Comparison of ENCODE assay signal across 18 cellular contexts in the genomic region with DNA sequence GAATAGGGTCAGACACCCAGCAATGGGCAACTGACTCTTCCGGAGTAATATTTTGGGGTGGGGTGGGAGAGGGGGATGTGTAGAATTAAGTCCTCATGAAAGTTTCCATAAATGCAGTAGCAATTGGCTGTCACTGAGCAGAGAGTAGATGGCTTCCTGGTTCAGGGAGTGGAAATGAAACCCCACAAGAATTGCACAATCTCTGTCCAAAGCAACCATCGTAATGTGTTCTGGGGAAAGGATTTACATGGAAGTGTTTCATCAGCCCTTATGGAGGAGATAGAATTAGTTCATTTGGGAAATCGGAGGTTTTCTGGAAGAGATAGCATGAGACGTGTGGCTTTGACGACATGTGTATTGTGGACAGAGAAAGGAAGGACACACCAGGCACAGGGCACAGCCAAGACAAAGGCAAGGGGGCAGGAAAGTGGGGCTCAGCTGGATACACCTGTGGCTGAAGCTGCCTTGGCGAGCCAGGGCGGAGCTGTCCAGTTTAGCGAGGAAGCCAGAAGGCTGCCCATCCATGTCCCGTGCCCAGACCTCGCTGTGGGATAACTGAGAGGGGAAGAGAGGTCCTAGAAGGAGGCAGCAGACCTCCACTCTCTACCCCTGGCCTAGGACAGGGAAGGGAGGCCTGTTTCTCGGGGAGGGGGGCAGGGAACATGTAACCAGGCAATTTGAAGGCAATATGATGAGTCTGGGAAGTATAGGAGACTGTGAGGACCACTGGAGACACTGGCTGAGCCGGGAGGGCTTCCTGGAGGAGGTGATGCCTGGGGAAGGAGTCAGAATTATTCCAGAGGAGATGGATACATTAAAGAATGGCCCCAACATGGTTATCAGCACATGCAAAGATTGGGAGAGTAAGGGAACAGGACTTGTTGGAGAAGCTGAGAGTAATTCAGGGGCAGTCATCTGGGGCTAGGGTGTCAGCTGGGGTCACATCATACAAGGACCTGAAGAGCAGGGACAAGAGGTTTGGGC. TPM values are rescaled to one million over a fixed set of nuclear protein-coding genes. Genes with fewer than 3 reads are reported as not detected.
DNase-seq lines count a peak whose midpoint lies in the region; ATAC-seq and TF ChIP-seq lines count a peak whose summit lies in the region.
"Had no signal": no experiment of that assay in that cellular context is flagged by ENCODE, and none has a peak within 500 bp of the region (broad histone marks: within the 10 kb centered on the region; RNA-seq: fewer than 3 reads in every experiment).

No MANE protein-coding gene starts in this region.

- H3K9me3 ChIP-seq in lung (ENCODE audit: control insufficient read depth in 2 of 2, insufficient read depth in 1 of 2, low read length in 1 of 2) (peaks cover 0 to 3% of the 10 kb centered on the region in 2 donors), Caco-2 (no peaks in the 10 kb centered on the region), testis (no peaks in the 10 kb centered on the region)
- H3K9me3 ChIP-seq: pancreas had no signal

- H3K4me1 ChIP-seq in lung (ENCODE audit: control insufficient read depth in 2 of 2, insufficient read depth in 2 of 2, low read length in 2 of 2) (peaks cover 0 to 8% of the 10 kb centered on the region in 2 donors), Caco-2 (no peaks in the 10 kb centered on the region), testis (peaks cover 3% of the 10 kb centered on the region)
- H3K4me1 ChIP-seq: pancreas had no signal

- H3K27ac ChIP-seq in lung (ENCODE audit: low read depth in 1 of 2, low read length in 1 of 2) = no peak overlapping the region
- no peak overlapping the region for H3K27ac ChIP-seq in testis
- H3K27ac ChIP-seq: C4-2B, pancreas had no signal

- intact Hi-C loops in Caco-2 (cut with micrococcal nuclease; ENCODE audit: unreplicated experiment) = no loop called here
- intact Hi-C loops in testis (cut with DNase I; ENCODE audit: low total_unique reads) = no loop called here

- peaks cover 6% of the 10 kb centered on the region for H3K4me1 Mint-ChIP-seq in Caco-2 (ENCODE audit: low read depth, unreplicated experiment)
- no peaks in the 10 kb centered on the region for H3K4me1 Mint-ChIP-seq in stimulated activated effector memory CD8-positive, alpha-beta T cell treated with anti-CD3 and anti-CD28 coated beads, Interleukin-12 subunit alpha, Interleukin-12 subunit beta, amount 100 ng/mL, for 72 hours

- POLR2A ChIA-PET in Caco-2 (lab: Charles Lee) = no interaction called here

- TF ChIP-seq POLR2A in testis (IDR thresholded peaks at IDR 0.05) = no peak

- H3K4me3 ChIP-seq in cardiac fibroblast (replicated peaks in 1 of 2; ENCODE audit: low read depth in 2 of 2, low read length in 2 of 2) (no peak overlapping the region), lung (no peak overlapping the region), Caco-2 (ENCODE audit: low read depth, low read length) (no peak overlapping the region), testis (no peak overlapping the region)
- H3K4me3 ChIP-seq: GM23338, pancreas had no signal

- ATAC-seq in lung (ENCODE audit: insufficient read depth, low FRiP score) = peak; percentile 56
- ATAC-seq in stimulated activated effector memory CD8-positive, alpha-beta T cell treated with anti-CD3 and anti-CD28 coated beads, Interleukin-12 subunit alpha, Interleukin-12 subunit beta, amount 100 ng/mL, for 72 hours = no peak
- ATAC-seq: activated T-cell treated with anti-CD3 and anti-CD28 coated beads, Interleukin-2, amount 50 U/mL, for 4 hours; GM23338 had no signal

- H3K36me3 ChIP-seq in lung (ENCODE audit: control insufficient read depth in 2 of 2, insufficient read depth in 2 of 2, low read length in 2 of 2) = no peaks in the 10 kb centered on the region
- no peaks in the 10 kb centered on the region for H3K36me3 ChIP-seq in Caco-2 (ENCODE audit: control insufficient read depth, insufficient read depth, low read length)
- no peaks in the 10 kb centered on the region for H3K36me3 ChIP-seq in testis (ENCODE audit: low read depth, missing control alignments)
- H3K36me3 ChIP-seq: pancreas had no signal

- TF ChIP-seq CTCF in cardiac fibroblast (IDR thresholded peaks at IDR 0.05; ENCODE audit: low read depth, low read length) (no peak), lung (IDR thresholded peaks at IDR 0.05; ENCODE audit: control extremely low read depth, extremely low read depth) (no peak), Caco-2 (IDR thresholded peaks at IDR 0.05; ENCODE audit: insufficient read depth in 1 of 2, low read depth in 1 of 2, low read length in 1 of 2, severe bottlenecking in 1 of 2, unreplicated experiment in 1 of 2) (no peak), testis (IDR thresholded peaks at IDR 0.05) (no peak)

- H3K36me3 Mint-ChIP-seq in Caco-2 (ENCODE audit: insufficient read depth, unreplicated experiment) = no peaks in the 10 kb centered on the region
- no peaks in the 10 kb centered on the region for H3K36me3 Mint-ChIP-seq in stimulated activated effector memory CD8-positive, alpha-beta T cell treated with anti-CD3 and anti-CD28 coated beads, Interleukin-12 subunit alpha, Interleukin-12 subunit beta, amount 100 ng/mL, for 72 hours

- H3K27me3 ChIP-seq in lung (ENCODE audit: control insufficient read depth, insufficient read depth) (no peaks in the 10 kb centered on the region), Caco-2 (replicated peaks; ENCODE audit: control insufficient read depth, insufficient read depth, low read length) (no peaks in the 10 kb centered on the region), testis (no peaks in the 10 kb centered on the region)

- CTCF ChIA-PET in Caco-2 (lab: Charles Lee) = no interaction called here

- no peak overlapping the region for H3K27ac Mint-ChIP-seq in Caco-2 (ENCODE audit: unreplicated experiment)
- H3K27ac Mint-ChIP-seq in stimulated activated effector memory CD8-positive, alpha-beta T cell treated with anti-CD3 and anti-CD28 coated beads, Interleukin-12 subunit alpha, Interleukin-12 subunit beta, amount 100 ng/mL, for 72 hours = no peak overlapping the region
- H3K27ac Mint-ChIP-seq: GM23338 had no signal

- BruUV-seq in Caco-2 (replicated peaks; lab: Mats Ljungman, UMichigan) = no TSS peak

- 40 to 45% methylated on average over 12 of the region's 12 CpGs for WGBS in lung, 2 donors
- 66 to 71% methylated on average over 12 of the region's 12 CpGs for WGBS in testis, 2 donors

- H3K27me3 Mint-ChIP-seq in Caco-2 (ENCODE audit: insufficient read depth, unreplicated experiment) = peaks cover 16% of the 10 kb centered on the region

- H3K9me3 Mint-ChIP-seq in Caco-2 (ENCODE audit: unreplicated experiment) = no peaks in the 10 kb centered on the region
- no peaks in the 10 kb centered on the region for H3K9me3 Mint-ChIP-seq in stimulated activated effector memory CD8-positive, alpha-beta T cell treated with anti-CD3 and anti-CD28 coated beads, Interleukin-12 subunit alpha, Interleukin-12 subunit beta, amount 100 ng/mL, for 72 hours
- H3K9me3 Mint-ChIP-seq: activated T-cell treated with anti-CD3 and anti-CD28 coated beads, Interleukin-2, amount 50 U/mL, for 4 hours; GM23338 had no signal

- no peak overlapping the region for H3K4me3 Mint-ChIP-seq in Caco-2 (ENCODE audit: unreplicated experiment)
- H3K4me3 Mint-ChIP-seq in stimulated activated effector memory CD8-positive, alpha-beta T cell treated with anti-CD3 and anti-CD28 coated beads, Interleukin-12 subunit alpha, Interleukin-12 subunit beta, amount 100 ng/mL, for 72 hours = no peak overlapping the region
- H3K4me3 Mint-ChIP-seq: activated T-cell treated with anti-CD3 and anti-CD28 coated beads, Interleukin-2, amount 50 U/mL, for 4 hours; GM23338 had no signal

- peak; percentile 47 for DNase-seq in Ammon's horn (ENCODE audit: low spot score)
- DNase-seq in LHCN-M2 (ENCODE audit: low read depth) = peak; percentile 2
- peak; percentile 14 to 41 for DNase-seq in cardiac fibroblast (ENCODE audit: low read depth in 2 of 2)
- DNase-seq in lung (ENCODE audit: low spot score) = no peak
- no peak for DNase-seq in Caco-2
- no peak for DNase-seq in testis
- DNase-seq in NCI-H128 (lab: John Stamatoyannopoulos, UW; ENCODE audit: unreplicated experiment) = no peak
- DNase-seq in stimulated activated effector memory CD8-positive, alpha-beta T cell treated with anti-CD3 and anti-CD28 coated beads, Interleukin-12 subunit alpha, Interleukin-12 subunit beta, amount 100 ng/mL, for 72 hours (ENCODE audit: low spot score in 2 of 2) = no peak
- DNase-seq: activated CD4-positive, CD25-positive, alpha-beta regulatory T cell treated with anti-CD3 and anti-CD28 coated beads, Interleukin-2, amount 50 U/mL, for 72 hours; activated T-cell treated with anti-CD3 and anti-CD28 coated beads, Interleukin-2, amount 50 U/mL, for 4 hours; NCI-H2081; pancreas; SW 1271 had no signal

RNA-seq across cellular contexts. Expression of gene CLEC4G, which starts 2.6 kb away (rescaled TPM):
- total RNA-seq in LHCN-M2 (2014; rRNA removed) (not detected in 2 replicates), lung (under 1 TPM in 1 of 2 donors, not detected in 1; 0.43 TPM), Caco-2 (2022) (not detected in 2 replicates), testis (1 to 10 TPM in 1 of 2 donors, not detected in 1; 1.2 TPM)
- not detected for polyA plus RNA-seq in LHCN-M2 (2012)
- polyA plus RNA-seq in lung (under 1 TPM; 0.31 to 0.96 TPM), testis (ENCODE audit: insufficient read depth, low read depth, low replicate concordance) (0.71 TPM)
- total RNA-seq: activated T-cell treated with anti-CD3 and anti-CD28 coated beads, Interleukin-2, amount 50 U/mL, for 4 hours; fibroblast of lung had no signal
- polyA plus RNA-seq: fibroblast of lung had no signal

RNA-seq across cellular contexts. Expression of gene CD209, which starts 12.8 kb away (rescaled TPM):
- not detected in 2 replicates for total RNA-seq in LHCN-M2 (2014; rRNA removed)
- polyA plus RNA-seq in LHCN-M2 (2012) = not detected
- 1 to 10 TPM; 2.0 to 3.3 TPM for total RNA-seq in lung
- polyA plus RNA-seq in lung = 1 to 10 TPM in 1 of 2 donors, under 1 TPM in 1; 0.57 to 1.6 TPM
- total RNA-seq in Caco-2 (2022) = not detected in 2 replicates
- total RNA-seq in testis = under 1 TPM; 0.55 to 0.74 TPM
- 5.0 TPM for polyA plus RNA-seq in testis (ENCODE audit: insufficient read depth, low read depth, low replicate concordance)
- total RNA-seq: activated T-cell treated with anti-CD3 and anti-CD28 coated beads, Interleukin-2, amount 50 U/mL, for 4 hours; fibroblast of lung had no signal
- polyA plus RNA-seq: fibroblast of lung, GM23338 had no signal

RNA-seq across cellular contexts. Expression of gene CLEC4M, which starts 28.5 kb away (rescaled TPM):
- total RNA-seq in LHCN-M2 (2014; rRNA removed) = not detected in 2 replicates
- polyA plus RNA-seq in LHCN-M2 (2012) = not detected
- total RNA-seq in lung = 1 to 10 TPM in 1 of 2 donors, under 1 TPM in 1; 0.34 to 1.2 TPM
- polyA plus RNA-seq in lung = 1 to 10 TPM in 1 of 2 donors, under 1 TPM in 1; 0.26 to 2.5 TPM
- total RNA-seq in Caco-2 (2022) = not detected in 2 replicates
- 10 to 100 TPM in 1 of 2 donors, 1 to 10 TPM in 1; 9.4 to 14.9 TPM for total RNA-seq in testis
- polyA plus RNA-seq in testis (ENCODE audit: insufficient read depth, low read depth, low replicate concordance) = 14.5 TPM
- total RNA-seq: activated T-cell treated with anti-CD3 and anti-CD28 coated beads, Interleukin-2, amount 50 U/mL, for 4 hours; fibroblast of lung; GM23338; mononuclear cell; pancreas; ureter had no signal
- polyA plus RNA-seq: fibroblast of lung, GM23338, pancreas had no signal

RNA-seq across cellular contexts. Expression of gene FCER2, which starts 32.6 kb away (rescaled TPM):
- total RNA-seq in LHCN-M2 (2014; rRNA removed) (not detected in 2 replicates), lung (under 1 TPM; 0.37 to 0.43 TPM), Caco-2 (2022) (not detected in 2 replicates), testis (under 1 TPM; 0.79 to 0.87 TPM)
- polyA plus RNA-seq in LHCN-M2 (2012) = not detected
- polyA plus RNA-seq in lung (1 to 10 TPM in 1 of 2 donors, under 1 TPM in 1; 0.47 to 1.2 TPM), testis (ENCODE audit: insufficient read depth, low read depth, low replicate concordance) (1.1 TPM)
- total RNA-seq: fibroblast of lung, GM23338, ureter had no signal
- polyA plus RNA-seq: fibroblast of lung had no signal

RNA-seq across cellular contexts. Expression of gene TRAPPC5, which starts 53.9 kb away (rescaled TPM):
- total RNA-seq in LHCN-M2 (2014; rRNA removed) = 96.8 and 101 TPM in 2 replicates
- 242 TPM for polyA plus RNA-seq in LHCN-M2 (2012)
- total RNA-seq in lung = 100 to 1,000 TPM in 1 of 2 donors, 10 to 100 TPM in 1; 29.8 to 108 TPM
- 100 to 1,000 TPM; 142 to 224 TPM for polyA plus RNA-seq in lung
- 80.3 and 83.4 TPM in 2 replicates for total RNA-seq in Caco-2 (2022)
- 100 to 1,000 TPM; 194 to 226 TPM for total RNA-seq in testis
- 214 TPM for polyA plus RNA-seq in testis (ENCODE audit: insufficient read depth, low read depth, low replicate concordance)

Comparison
In these comparisons a context has a peak if more than half of its experiments do, and no peak if none do; other contexts are left out.
1. DNase-seq: peak in Ammon's horn (single experiment), LHCN-M2 (single experiment) and cardiac fibroblast (2 of 2); none in lung (single experiment), Caco-2 (0 of 2), testis (single experiment), NCI-H128 (single experiment) and stimulated activated effector memory CD8-positive, alpha-beta T cell treated with anti-CD3 and anti-CD28 coated beads, Interleukin-12 subunit alpha, Interleukin-12 subunit beta, amount 100 ng/mL, for 72 hours (0 of 2).
2. RNA of gene CLEC4M, which starts 28.5 kb away (total RNA-seq): 9.4 to 14.9 TPM in testis; 0.34 to 1.2 TPM in lung, not detected in LHCN-M2 and not detected in Caco-2; every median in the first group is over 4 times any median in the second.